9 cellular contexts compared by ENCODE assay signal in the genomic region with DNA sequence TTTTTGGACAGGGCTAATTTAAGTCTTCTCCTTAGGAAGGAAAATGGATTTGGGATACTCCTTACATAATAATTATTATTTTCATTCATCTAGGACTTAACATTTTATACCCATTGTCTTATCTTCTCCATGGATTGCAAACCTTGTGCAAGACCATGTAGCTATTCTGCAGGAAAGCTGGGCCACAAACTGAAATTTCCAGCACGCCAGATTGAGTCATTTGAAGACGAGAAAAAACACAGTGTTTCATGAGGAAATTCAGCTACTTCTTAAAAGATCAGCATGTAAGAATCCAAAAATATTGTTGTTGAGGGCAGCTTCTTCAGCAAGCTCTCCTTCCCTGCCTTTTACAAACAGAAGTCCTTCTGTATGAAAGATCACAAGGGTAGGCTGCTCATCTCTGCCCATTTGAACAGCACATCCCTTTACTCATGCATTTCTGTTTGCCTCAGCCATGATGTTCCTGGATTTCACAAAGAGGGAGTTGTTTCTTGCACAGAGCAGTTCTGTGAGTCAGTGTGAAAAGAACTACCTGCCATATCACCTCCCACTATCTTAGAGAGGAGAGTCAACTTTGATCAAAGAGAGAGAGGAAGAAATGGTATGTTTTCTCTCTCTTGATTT.
DNase-seq lines count a peak whose midpoint lies in the region; ATAC-seq and TF ChIP-seq lines count a peak whose summit lies in the region.
"Had no signal": no experiment of that assay in that cellular context is flagged by ENCODE, and none has a peak within 500 bp of the region (broad histone marks: within the 10 kb centered on the region; RNA-seq: fewer than 3 reads in every experiment).

No MANE protein-coding gene starts in this region.

- no peak for TF ChIP-seq POLR2A in gastroesophageal sphincter (IDR thresholded peaks at IDR 0.05)
- TF ChIP-seq POLR2A in uterus (IDR thresholded peaks at IDR 0.05) = no peak

- no peak for ATAC-seq in activated CD8-positive, alpha-beta memory T cell treated with anti-CD3 and anti-CD28 coated beads, Interleukin-2, amount 10 ng/mL, durations not matched to agents 7 days and 5 days
- peak; percentile 25 for ATAC-seq in activated CD8-positive, alpha-beta T cell treated with anti-CD3 and anti-CD28 coated beads, Interleukin-2, amount 10 ng/mL, durations not matched to agents 7 days and 5 days
- ATAC-seq in gastroesophageal sphincter (peak; percentile 31), HG02571 (IDR thresholded peaks at IDR 0.05; ENCODE audit: unreplicated experiment) (no peak)

- H3K9me3 ChIP-seq in gastroesophageal sphincter = no peaks in the 10 kb centered on the region
- no peaks in the 10 kb centered on the region for H3K9me3 ChIP-seq in uterus
- H3K9me3 ChIP-seq in colonic mucosa = no peaks in the 10 kb centered on the region
- H3K9me3 ChIP-seq: BE2C had no signal

- H3K27ac ChIP-seq in gastroesophageal sphincter = peak overlapping the region in 1 of 4 donors; percentile 41
- H3K27ac ChIP-seq in uterus = peak overlapping the region in 1 of 2 donors; percentile 30
- H3K27ac ChIP-seq in colonic mucosa = no peak overlapping the region

- peak overlapping the region; percentile 47 for H3K27ac Mint-ChIP-seq in activated CD8-positive, alpha-beta memory T cell treated with anti-CD3 and anti-CD28 coated beads, Interleukin-2, amount 10 ng/mL, durations not matched to agents 7 days and 5 days
- peak overlapping the region; percentile 94 for H3K27ac Mint-ChIP-seq in activated CD8-positive, alpha-beta T cell treated with anti-CD3 and anti-CD28 coated beads, Interleukin-2, amount 10 ng/mL, durations not matched to agents 7 days and 5 days
- H3K27ac Mint-ChIP-seq in stimulated activated naive CD8-positive, alpha-beta T cell treated with anti-CD3 and anti-CD28 coated beads, Interleukin-15, Interleukin-2, amounts not matched to agents 100 ng/mL and 50 ng/mL, for 24 hours = peak overlapping the region; percentile 98

- H3K27me3 Mint-ChIP-seq in activated CD8-positive, alpha-beta memory T cell treated with anti-CD3 and anti-CD28 coated beads, Interleukin-2, amount 10 ng/mL, durations not matched to agents 7 days and 5 days = no peaks in the 10 kb centered on the region
- H3K27me3 Mint-ChIP-seq in activated CD8-positive, alpha-beta T cell treated with anti-CD3 and anti-CD28 coated beads, Interleukin-2, amount 10 ng/mL, durations not matched to agents 7 days and 5 days (ENCODE audit: low read depth) = no peaks in the 10 kb centered on the region
- H3K27me3 Mint-ChIP-seq in stimulated activated naive CD8-positive, alpha-beta T cell treated with anti-CD3 and anti-CD28 coated beads, Interleukin-15, Interleukin-2, amounts not matched to agents 100 ng/mL and 50 ng/mL, for 24 hours = no peaks in the 10 kb centered on the region

- H3K4me1 Mint-ChIP-seq in activated CD8-positive, alpha-beta memory T cell treated with anti-CD3 and anti-CD28 coated beads, Interleukin-2, amount 10 ng/mL, durations not matched to agents 7 days and 5 days = peaks cover 38% of the 10 kb centered on the region
- H3K4me1 Mint-ChIP-seq in activated CD8-positive, alpha-beta T cell treated with anti-CD3 and anti-CD28 coated beads, Interleukin-2, amount 10 ng/mL, durations not matched to agents 7 days and 5 days (ENCODE audit: low read depth) = peaks cover 65% of the 10 kb centered on the region
- H3K4me1 Mint-ChIP-seq in stimulated activated naive CD8-positive, alpha-beta T cell treated with anti-CD3 and anti-CD28 coated beads, Interleukin-15, Interleukin-2, amounts not matched to agents 100 ng/mL and 50 ng/mL, for 24 hours (ENCODE audit: low read depth) = peaks cover 14% of the 10 kb centered on the region

- CTCF ChIA-PET in activated CD8-positive, alpha-beta memory T cell treated with anti-CD3 and anti-CD28 coated beads, Interleukin-2, amount 10 ng/mL, durations not matched to agents 7 days and 5 days (lab: Charles Lee) = interaction anchor here (1.0 to 1.9 kb wide), 5 partner anchors 9 to 632 kb away, joined by 3 to 12 read pairs (median 3); a partner anchor contains a TSS
- CTCF ChIA-PET in activated CD8-positive, alpha-beta T cell treated with anti-CD3 and anti-CD28 coated beads, Interleukin-2, amount 10 ng/mL, durations not matched to agents 7 days and 5 days (lab: Charles Lee) = interaction anchor here (0.8 to 15.2 kb wide), 9 partner anchors 9 to 542 kb away, joined by 3 to 362 read pairs (median 4); a partner anchor contains a TSS

- no CpG with 5 or more reads among the region's 2 CpGs for WGBS in gastroesophageal sphincter (ENCODE audit: low coverage in 1 of 2), 2 donors

- no peak overlapping the region for H3K9ac ChIP-seq in colonic mucosa (ENCODE audit: low read depth in 2 of 2, low read length in 2 of 2)

- H3K9me3 Mint-ChIP-seq in activated CD8-positive, alpha-beta memory T cell treated with anti-CD3 and anti-CD28 coated beads, Interleukin-2, amount 10 ng/mL, durations not matched to agents 7 days and 5 days (ENCODE audit: low read depth) = peaks cover 10% of the 10 kb centered on the region
- H3K9me3 Mint-ChIP-seq in activated CD8-positive, alpha-beta T cell treated with anti-CD3 and anti-CD28 coated beads, Interleukin-2, amount 10 ng/mL, durations not matched to agents 7 days and 5 days (ENCODE audit: insufficient read depth) = peaks cover 10% of the 10 kb centered on the region
- H3K9me3 Mint-ChIP-seq in stimulated activated naive CD8-positive, alpha-beta T cell treated with anti-CD3 and anti-CD28 coated beads, Interleukin-15, Interleukin-2, amounts not matched to agents 100 ng/mL and 50 ng/mL, for 24 hours = peaks cover 3% of the 10 kb centered on the region

- H3K4me1 ChIP-seq in gastroesophageal sphincter (peaks cover 8 to 64% (median 12%) of the 10 kb centered on the region in 3 donors), uterus (peaks cover 0 to 10% of the 10 kb centered on the region in 2 donors), colonic mucosa (no peaks in the 10 kb centered on the region)

- H3K4me3 ChIP-seq in gastroesophageal sphincter (no peak overlapping the region), uterus (no peak overlapping the region), colonic mucosa (no peak overlapping the region)

- POLR2A ChIA-PET in activated CD8-positive, alpha-beta T cell treated with anti-CD3 and anti-CD28 coated beads, Interleukin-2, amount 10 ng/mL, durations not matched to agents 7 days and 5 days (lab: Charles Lee) = interaction anchor here (0.9 to 1.9 kb wide), 8 partner anchors 7 to 467 kb away, joined by 3 to 19 read pairs (median 5); a partner anchor contains a TSS

- H3K27me3 ChIP-seq in gastroesophageal sphincter = no peaks in the 10 kb centered on the region
- H3K27me3 ChIP-seq in uterus = no peaks in the 10 kb centered on the region
- H3K27me3 ChIP-seq in colonic mucosa = no peaks in the 10 kb centered on the region
- H3K27me3 ChIP-seq: BE2C had no signal

- peaks cover 23% of the 10 kb centered on the region for H3K36me3 Mint-ChIP-seq in activated CD8-positive, alpha-beta memory T cell treated with anti-CD3 and anti-CD28 coated beads, Interleukin-2, amount 10 ng/mL, durations not matched to agents 7 days and 5 days
- H3K36me3 Mint-ChIP-seq in activated CD8-positive, alpha-beta T cell treated with anti-CD3 and anti-CD28 coated beads, Interleukin-2, amount 10 ng/mL, durations not matched to agents 7 days and 5 days (ENCODE audit: low read depth) = peaks cover 39% of the 10 kb centered on the region
- peaks cover 7% of the 10 kb centered on the region for H3K36me3 Mint-ChIP-seq in stimulated activated naive CD8-positive, alpha-beta T cell treated with anti-CD3 and anti-CD28 coated beads, Interleukin-15, Interleukin-2, amounts not matched to agents 100 ng/mL and 50 ng/mL, for 24 hours (ENCODE audit: low read depth)

- intact Hi-C loops in uterus (cut with DNase I; ENCODE audit: low total_unique reads) (no loop called here), colonic mucosa (cut with DNase I) (no loop called here)

- TF ChIP-seq CTCF in gastroesophageal sphincter (IDR thresholded peaks at IDR 0.05) = no peak
- TF ChIP-seq CTCF in uterus (IDR thresholded peaks at IDR 0.05) = no peak
- TF ChIP-seq CTCF in colonic mucosa (IDR thresholded peaks at IDR 0.05) = no peak

- DNase-seq in activated CD8-positive, alpha-beta memory T cell treated with anti-CD3 and anti-CD28 coated beads, Interleukin-2, amount 10 ng/mL, durations not matched to agents 7 days and 5 days = no peak
- DNase-seq in activated CD8-positive, alpha-beta memory T cell treated with anti-CD3 and anti-CD28 coated beads for 24 hours = no peak
- DNase-seq in activated CD8-positive, alpha-beta T cell treated with anti-CD3 and anti-CD28 coated beads, Interleukin-2, amount 10 ng/mL, durations not matched to agents 7 days and 5 days = no peak
- no peak for DNase-seq in uterus
- DNase-seq in colonic mucosa = no peak
- DNase-seq: BE2C had no signal

- TF ChIP-seq EP300 in gastroesophageal sphincter (IDR thresholded peaks at IDR 0.05) = no peak

- no peak overlapping the region for H3K4me3 Mint-ChIP-seq in activated CD8-positive, alpha-beta memory T cell treated with anti-CD3 and anti-CD28 coated beads, Interleukin-2, amount 10 ng/mL, durations not matched to agents 7 days and 5 days
- H3K4me3 Mint-ChIP-seq in activated CD8-positive, alpha-beta T cell treated with anti-CD3 and anti-CD28 coated beads, Interleukin-2, amount 10 ng/mL, durations not matched to agents 7 days and 5 days = peak overlapping the region; percentile 34
- H3K4me3 Mint-ChIP-seq in stimulated activated naive CD8-positive, alpha-beta T cell treated with anti-CD3 and anti-CD28 coated beads, Interleukin-15, Interleukin-2, amounts not matched to agents 100 ng/mL and 50 ng/mL, for 24 hours = peak overlapping the region; percentile 76

- no peaks in the 10 kb centered on the region for H3K36me3 ChIP-seq in gastroesophageal sphincter
- H3K36me3 ChIP-seq in uterus = no peaks in the 10 kb centered on the region
- no peaks in the 10 kb centered on the region for H3K36me3 ChIP-seq in colonic mucosa
- H3K36me3 ChIP-seq: BE2C had no signal

Comparison
In these comparisons a context has a peak if more than half of its experiments do, and no peak if none do; other contexts are left out.
1. ATAC-seq: peak in activated CD8-positive, alpha-beta T cell treated with anti-CD3 and anti-CD28 coated beads, Interleukin-2, amount 10 ng/mL, durations not matched to agents 7 days and 5 days (single experiment) and gastroesophageal sphincter (single experiment); none in activated CD8-positive, alpha-beta memory T cell treated with anti-CD3 and anti-CD28 coated beads, Interleukin-2, amount 10 ng/mL, durations not matched to agents 7 days and 5 days (single experiment) and HG02571 (single experiment).
2. H3K27ac Mint-ChIP-seq: peak in every context shown above with its lines; median percentile 98 in stimulated activated naive CD8-positive, alpha-beta T cell treated with anti-CD3 and anti-CD28 coated beads, Interleukin-15, Interleukin-2, amounts not matched to agents 100 ng/mL and 50 ng/mL, for 24 hours; 94 in activated CD8-positive, alpha-beta T cell treated with anti-CD3 and anti-CD28 coated beads, Interleukin-2, amount 10 ng/mL, durations not matched to agents 7 days and 5 days; 47 in activated CD8-positive, alpha-beta memory T cell treated with anti-CD3 and anti-CD28 coated beads, Interleukin-2, amount 10 ng/mL, durations not matched to agents 7 days and 5 days.